Comparison of ENCODE assay signal across 28 cellular contexts in genomic region chr10:18310761-18311160, GRCh38.
"Had no signal": no experiment of that assay in that cellular context is flagged by ENCODE, and none has a peak within 500 bp of the region (broad histone marks: within the 10 kb centered on the region; RNA-seq: fewer than 3 reads in every experiment).

No MANE protein-coding gene starts in this region.

- H2AFZ ChIP-seq: neural progenitor cell, parathyroid adenoma had no signal

- FAIRE-seq: urothelium cell line had no signal

- H3K4me2 ChIP-seq: neural progenitor cell, smooth muscle cell had no signal

- H3K79me2 ChIP-seq: parathyroid adenoma had no signal

- H3K9me3 ChIP-seq: ovary, psoas muscle, spleen, thoracic aorta, thyroid gland, tibial nerve, upper lobe of left lung, vagina had no signal

- H3K27ac ChIP-seq: neural progenitor cell, parathyroid adenoma, psoas muscle, skin epidermis, spleen, thoracic aorta, thyroid gland, tibial nerve, upper lobe of left lung, vagina had no signal

- ATAC-seq: natural killer cell; psoas muscle; right cardiac atrium; sciatic nerve; stimulated activated memory B cell treated with anti-CD40 and anti-IgM and Interleukin-4, amounts not matched to agents 10 μg/mL and 1 μg/mL and 100 μg/mL, for 72 hours; stimulated activated naive CD8-positive, alpha-beta T cell treated with anti-CD3 and anti-CD28 coated beads, Interleukin-15, amount 100 ng/mL, for 72 hours; stimulated activated naive CD8-positive, alpha-beta T cell treated with anti-CD3 and anti-CD28 coated beads, Interleukin-15, Interleukin-2, amounts not matched to agents 100 U/mL and 50 U/mL, for 24 hours had no signal

- H3K9ac ChIP-seq: neural progenitor cell, parathyroid adenoma had no signal

- H3K4me3 ChIP-seq: neural progenitor cell, ovary, psoas muscle, skin epidermis, smooth muscle cell, spleen, thoracic aorta, thyroid gland, tibial nerve, upper lobe of left lung, vagina had no signal

- DNase-seq: natural killer cell; occipital lobe; ovary; posterior cingulate gyrus; psoas muscle; right cardiac atrium; spleen; stimulated activated CD4-positive, alpha-beta T cell treated with anti-CD3 and anti-CD28 coated beads, Interleukin-12 subunit alpha, Interleukin-12 subunit beta, amount 100 ng/mL, for 4 hours; stimulated activated CD4-positive, alpha-beta T cell treated with anti-CD3 and anti-CD28 coated beads, Interleukin-1b, Interleukin-23, amount 100 ng/mL, for 48 hours; stimulated activated CD4-positive, alpha-beta T cell treated with anti-CD3 and anti-CD28 coated beads, Interleukin-4, amount 100 ng/mL, for 1 hour; stimulated activated CD4-positive, alpha-beta T cell treated with anti-CD3 and anti-CD28 coated beads, Interleukin-4, amount 100 ng/mL, for 4 hours; stimulated activated CD8-positive, alpha-beta memory T cell treated with anti-CD3 and anti-CD28 coated beads, Interleukin-4, amount 100 ng/mL, for 48 hours; stimulated activated naive CD4-positive, alpha-beta T cell; stimulated activated naive CD8-positive, alpha-beta T cell treated with anti-CD3 and anti-CD28 coated beads, Interleukin-15, amount 100 ng/mL, for 72 hours; stimulated activated naive CD8-positive, alpha-beta T cell treated with anti-CD3 and anti-CD28 coated beads, Interleukin-15, Interleukin-2, amounts not matched to agents 100 U/mL and 50 U/mL, for 24 hours; thyroid gland; trophoblast cell; upper lobe of left lung had no signal

- H3K36me3 ChIP-seq: neural progenitor cell, ovary, spleen, thoracic aorta, thyroid gland, tibial nerve, upper lobe of left lung, vagina had no signal

- H3K4me1 ChIP-seq: neural progenitor cell, parathyroid adenoma, psoas muscle, upper lobe of left lung, vagina had no signal

- H3K27me3 ChIP-seq: neural progenitor cell, ovary, spleen, thyroid gland, tibial nerve, upper lobe of left lung, vagina had no signal
